11 cellular contexts compared by ENCODE assay signal in the genomic region with DNA sequence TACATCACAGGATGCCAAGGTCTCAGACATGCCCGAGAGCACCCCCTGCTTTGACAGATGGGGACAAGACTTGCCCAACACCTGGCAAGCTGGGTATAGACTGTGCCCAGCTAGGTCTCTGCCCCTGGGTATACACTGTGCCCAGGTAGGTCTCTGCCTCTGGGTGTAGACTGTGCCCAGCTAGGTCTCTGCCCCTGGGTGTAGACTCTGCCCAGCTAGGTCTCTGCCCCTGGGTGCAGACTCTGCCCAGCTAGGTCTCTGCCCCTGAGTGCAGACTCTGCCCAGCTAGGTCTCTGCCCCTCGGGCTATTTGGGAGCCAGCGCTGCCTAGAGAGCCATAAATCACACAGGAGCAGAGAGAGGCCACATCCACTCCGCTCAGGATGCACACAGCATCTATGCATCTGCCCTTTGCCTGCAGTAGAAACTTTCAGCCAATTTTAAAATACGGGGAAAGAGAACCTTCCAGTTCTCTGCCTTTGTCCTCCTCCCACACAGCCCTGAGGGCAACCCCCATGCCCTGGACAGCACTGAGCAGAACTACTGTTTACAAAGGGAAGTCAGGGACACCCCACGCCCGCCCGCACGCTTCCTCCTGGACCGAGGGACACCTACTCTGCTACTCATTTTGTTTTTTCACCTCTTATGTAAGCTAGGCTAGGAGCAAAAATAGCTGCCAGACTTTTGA.
A peak's percentile ranks its signal among the peaks of the same experiment; 100 is the strongest.
DNase-seq lines count a peak whose midpoint lies in the region; ATAC-seq, FAIRE-seq and TF ChIP-seq lines count a peak whose summit lies in the region.
"Had no signal": no experiment of that assay in that cellular context is flagged by ENCODE, and none has a peak within 500 bp of the region (broad histone marks: within the 10 kb centered on the region; RNA-seq: fewer than 3 reads in every experiment).

No MANE protein-coding gene starts in this region.

- TF ChIP-seq CTCF in MM.1S (IDR thresholded peaks at IDR 0.05; ENCODE audit: low read length) = no peak
- no peak for TF ChIP-seq CTCF in natural killer cell (IDR thresholded peaks at IDR 0.05)

- 78% methylated on average over 10 of the region's 10 CpGs for WGBS in mesenchymal stem cell

- no peaks in the 10 kb centered on the region for H3K27me3 ChIP-seq in CD8-positive, alpha-beta memory T cell (ENCODE audit: insufficient read depth, low read length, poor library complexity, severe bottlenecking)
- H3K27me3 ChIP-seq in MM.1S (replicated peaks; ENCODE audit: insufficient read depth, low read length) (no peaks in the 10 kb centered on the region), mesenchymal stem cell (ENCODE audit: control insufficient read depth in 1 of 2, insufficient read depth in 1 of 2, low read length in 2 of 2) (peaks cover 3 to 99% of the 10 kb centered on the region in 2 experiments)

- no peaks in the 10 kb centered on the region for H3K9me2 ChIP-seq in MM.1S (replicated peaks; ENCODE audit: insufficient read depth, low read length)

- peak overlapping the region in 5 of 7 donors; percentile 43 to 63 (median 47) for H3K4me3 Mint-ChIP-seq in CD8-positive, alpha-beta memory T cell
- peak overlapping the region; percentile 10 for H3K4me3 Mint-ChIP-seq in dendritic cell treated with granulocyte-macrophage colony-stimulating factor and Interleukin-4, amounts not matched to agents 40 ng/mL and 50 ng/mL, for 4 days
- H3K4me3 Mint-ChIP-seq in natural killer cell = peak overlapping the region; percentile 21

- H3K18ac ChIP-seq in mesenchymal stem cell (ENCODE audit: low read depth in 1 of 2, low read length in 2 of 2) = no peak overlapping the region

- peaks cover 69% of the 10 kb centered on the region for H3K4me1 ChIP-seq in CD8-positive, alpha-beta memory T cell (ENCODE audit: insufficient read depth, low read length)
- H3K4me1 ChIP-seq in MM.1S (ENCODE audit: low read length) (peaks cover 57% of the 10 kb centered on the region), mesenchymal stem cell (ENCODE audit: control insufficient read depth, insufficient read depth, low read depth, low read length) (peaks cover 18% of the 10 kb centered on the region)
- H3K4me1 ChIP-seq: prostate gland had no signal

- CTCF ChIA-PET in CD8-positive, alpha-beta memory T cell (lab: Charles Lee) = interaction anchor here (1.1 to 3.0 kb wide), 6 partner anchors 9 to 89 kb away, joined by 3 to 11 read pairs (median 4); no protein-coding TSS in a partner anchor

- peaks cover 25% of the 10 kb centered on the region for H3F3A ChIP-seq in MM.1S (ENCODE audit: insufficient read depth, low read length)

- no peaks in the 10 kb centered on the region for H3K79me1 ChIP-seq in mesenchymal stem cell (replicated peaks; ENCODE audit: low read length, poor library complexity, severe bottlenecking)

- no peak overlapping the region for H2BK15ac ChIP-seq in mesenchymal stem cell (ENCODE audit: low read depth, poor library complexity, severe bottlenecking)

- H3K27me3 Mint-ChIP-seq in CD8-positive, alpha-beta memory T cell = peaks cover 0 to 8% of the 10 kb centered on the region in 2 donors
- H3K27me3 Mint-ChIP-seq in dendritic cell treated with granulocyte-macrophage colony-stimulating factor and Interleukin-4, amounts not matched to agents 40 ng/mL and 50 ng/mL, for 4 days = peaks cover 50% of the 10 kb centered on the region
- no peaks in the 10 kb centered on the region for H3K27me3 Mint-ChIP-seq in natural killer cell (ENCODE audit: low read depth in 2 of 2)

- no peak overlapping the region for H3K4me2 ChIP-seq in MM.1S (ENCODE audit: low read depth, low read length)
- H3K4me2 ChIP-seq in mesenchymal stem cell (ENCODE audit: low read length, poor library complexity, severe bottlenecking) = no peak overlapping the region

- H4K91ac ChIP-seq in mesenchymal stem cell (ENCODE audit: low read length) = no peak overlapping the region

- H4K20me1 ChIP-seq in MM.1S (ENCODE audit: insufficient read depth, low read length) = no peaks in the 10 kb centered on the region

- no peak for DNase-seq in CD8-positive, alpha-beta memory T cell
- DNase-seq in MM.1S (no peak), natural killer cell (no peak), mesenchymal stem cell (no peak), urothelium cell line (ENCODE audit: low spot score) (no peak), HTR-8/SVneo (ENCODE audit: insufficient read length, low spot score) (no peak)
- DNase-seq: activated gamma-delta T cell, DMS153 had no signal

- H3K4ac ChIP-seq in mesenchymal stem cell (ENCODE audit: low read depth in 1 of 2, low read length in 2 of 2) = no peak overlapping the region

- no peak overlapping the region for H3K4me3 ChIP-seq in CD8-positive, alpha-beta memory T cell (ENCODE audit: low read length)
- H3K4me3 ChIP-seq in MM.1S (ENCODE audit: low read length) (no peak overlapping the region), mesenchymal stem cell (ENCODE audit: insufficient read depth in 1 of 2, low read depth in 1 of 2, low read length in 2 of 2) (no peak overlapping the region)
- H3K4me3 ChIP-seq: prostate gland had no signal

- H2BK120ac ChIP-seq in mesenchymal stem cell (ENCODE audit: low read depth, low read length) = no peak overlapping the region

- no peaks in the 10 kb centered on the region for H3K9me3 Mint-ChIP-seq in CD8-positive, alpha-beta memory T cell
- no peaks in the 10 kb centered on the region for H3K9me3 Mint-ChIP-seq in dendritic cell treated with granulocyte-macrophage colony-stimulating factor and Interleukin-4, amounts not matched to agents 40 ng/mL and 50 ng/mL, for 4 days
- H3K9me3 Mint-ChIP-seq in natural killer cell = no peaks in the 10 kb centered on the region

- H3K79me2 ChIP-seq in MM.1S (ENCODE audit: low read length) = peaks cover 88% of the 10 kb centered on the region

- peaks cover 62 to 83% (median 74%) of the 10 kb centered on the region in 3 donors for H3K4me1 Mint-ChIP-seq in CD8-positive, alpha-beta memory T cell
- peaks cover 44% of the 10 kb centered on the region for H3K4me1 Mint-ChIP-seq in dendritic cell treated with granulocyte-macrophage colony-stimulating factor and Interleukin-4, amounts not matched to agents 40 ng/mL and 50 ng/mL, for 4 days (ENCODE audit: low read depth)
- peaks cover 66 to 68% of the 10 kb centered on the region in 2 donors for H3K4me1 Mint-ChIP-seq in natural killer cell

- H3K27ac Mint-ChIP-seq in CD8-positive, alpha-beta memory T cell = peak overlapping the region; percentile 88 to 98 (median 94)
- H3K27ac Mint-ChIP-seq in dendritic cell treated with granulocyte-macrophage colony-stimulating factor and Interleukin-4, amounts not matched to agents 40 ng/mL and 50 ng/mL, for 4 days = no peak overlapping the region
- H3K27ac Mint-ChIP-seq in natural killer cell = peak overlapping the region; percentile 100

- no peak overlapping the region for H2BK5ac ChIP-seq in mesenchymal stem cell (ENCODE audit: low read depth, low read length, poor library complexity, severe bottlenecking)

- H2BK12ac ChIP-seq in mesenchymal stem cell (ENCODE audit: low read length in 2 of 2) = no peak overlapping the region

- H3K36me3 ChIP-seq in CD8-positive, alpha-beta memory T cell (ENCODE audit: insufficient read depth, low read length) = peaks cover 46% of the 10 kb centered on the region
- H3K36me3 ChIP-seq in MM.1S (replicated peaks; ENCODE audit: insufficient read depth, low read length) (no peaks in the 10 kb centered on the region), mesenchymal stem cell (ENCODE audit: control insufficient read depth in 1 of 2, insufficient read depth in 2 of 2, low read depth in 1 of 2, low read length in 2 of 2) (peaks cover 0 to 3% of the 10 kb centered on the region in 2 experiments)
- H3K36me3 ChIP-seq: prostate gland had no signal

- ATAC-seq in natural killer cell = peak in 2 of 3 donors; percentile 16 to 49
- ATAC-seq in GM19351 (IDR thresholded peaks at IDR 0.05; ENCODE audit: unreplicated experiment) = no peak

- H3K14ac ChIP-seq in mesenchymal stem cell (ENCODE audit: low read length in 2 of 2) = no peak overlapping the region

- H4K8ac ChIP-seq in mesenchymal stem cell (ENCODE audit: low read length) = no peak overlapping the region

- intact Hi-C loops in dendritic cell treated with granulocyte-macrophage colony-stimulating factor and Interleukin-4, amounts not matched to agents 40 ng/mL and 50 ng/mL, for 4 days (cut with micrococcal nuclease) = no loop called here
- intact Hi-C loops in natural killer cell (cut with micrococcal nuclease) = no loop called here

- FAIRE-seq in urothelium cell line (lab: Jason Lieb, UNC) = no peak
- no peak for FAIRE-seq in HTR-8/SVneo (lab: Jason Lieb, UNC)

- H2AFZ ChIP-seq in MM.1S (ENCODE audit: low read length) = no peak overlapping the region
- H2AFZ ChIP-seq in mesenchymal stem cell (ENCODE audit: low read depth, low read length) = no peak overlapping the region

- H3K23ac ChIP-seq in mesenchymal stem cell (ENCODE audit: low read length in 2 of 2) = no peak overlapping the region

- H3K9me3 ChIP-seq in CD8-positive, alpha-beta memory T cell (ENCODE audit: low read length) = no peaks in the 10 kb centered on the region
- H3K9me3 ChIP-seq in MM.1S (replicated peaks; ENCODE audit: insufficient read depth, low read length) (no peaks in the 10 kb centered on the region), mesenchymal stem cell (ENCODE audit: control insufficient read depth, low read length) (no peaks in the 10 kb centered on the region)
- H3K9me3 ChIP-seq: prostate gland had no signal

- POLR2A ChIA-PET in CD8-positive, alpha-beta memory T cell (lab: Charles Lee) = interaction anchor here (0.6 to 1.5 kb wide), 5 partner anchors 10 to 177 kb away, joined by 3 to 4 read pairs (median 3); a partner anchor contains a TSS

- H3K36me3 Mint-ChIP-seq in CD8-positive, alpha-beta memory T cell = peaks cover 0 to 96% (median 4%) of the 10 kb centered on the region in 3 donors
- H3K36me3 Mint-ChIP-seq in dendritic cell treated with granulocyte-macrophage colony-stimulating factor and Interleukin-4, amounts not matched to agents 40 ng/mL and 50 ng/mL, for 4 days (ENCODE audit: low read depth) = peaks cover 11% of the 10 kb centered on the region
- peaks cover 8% of the 10 kb centered on the region for H3K36me3 Mint-ChIP-seq in natural killer cell

- no peak overlapping the region for H2AK5ac ChIP-seq in mesenchymal stem cell (ENCODE audit: low read length, severe bottlenecking)

- no peak overlapping the region for H3K9ac ChIP-seq in MM.1S (ENCODE audit: low read length)
- no peak overlapping the region for H3K9ac ChIP-seq in mesenchymal stem cell (ENCODE audit: low read length)

- no peak overlapping the region for H3K27ac ChIP-seq in CD8-positive, alpha-beta memory T cell (ENCODE audit: low read depth, low read length)
- H3K27ac ChIP-seq in MM.1S (ENCODE audit: low read length) (peak overlapping the region; percentile 85; the same call in 1 of the 2 replicates), mesenchymal stem cell (ENCODE audit: low read length, poor library complexity, severe bottlenecking) (no peak overlapping the region)
- H3K27ac ChIP-seq: prostate gland had no signal
